Comparison of ENCODE assay signal across 22 cellular contexts in genomic region chr20:18987781-18988360, GRCh38.
DNase-seq lines count a peak whose midpoint lies in the region; ATAC-seq and TF ChIP-seq lines count a peak whose summit lies in the region.
"Had no signal": no experiment of that assay in that cellular context is flagged by ENCODE, and none has a peak within 500 bp of the region (broad histone marks: within the 10 kb centered on the region; RNA-seq: fewer than 3 reads in every experiment).

No MANE protein-coding gene starts in this region.

- in situ Hi-C loops in KBM-7 (cut with MboI; ENCODE audit: low pct_unique_long_range_greater_than_20kb, low sequenced_read_pairs): no loop called here

- peaks cover 4% of the 10 kb centered on the region for H3K9me3 Mint-ChIP-seq in glutamatergic neuron (ENCODE audit: unreplicated experiment)

- intact Hi-C loops in Right ventricle myocardium inferior (cut with DNase I) (no loop called here), spleen (cut with DNase I; ENCODE audit: low total_unique reads) (no loop called here)

- H3K4me1 Mint-ChIP-seq in glutamatergic neuron (ENCODE audit: low read depth, unreplicated experiment): no peaks in the 10 kb centered on the region
- H3K4me1 Mint-ChIP-seq: B cell; CD4-positive, CD25-positive, alpha-beta regulatory T cell had no signal

- H3K27ac ChIP-seq in right atrium auricular region (no peak overlapping the region), spleen (no peak overlapping the region)
- H3K27ac ChIP-seq: 22Rv1, BLaER1, C4-2B, GM23248 had no signal

- DNase-seq in right atrium auricular region (ENCODE audit: low spot score): peak; percentile 23
- no peak for DNase-seq in Right ventricle myocardium inferior (ENCODE audit: missing footprints)
- DNase-seq in islet precursor cell: peak; percentile 35
- DNase-seq in ureter (ENCODE audit: low spot score): peak; percentile 25
- no peak for DNase-seq in glutamatergic neuron
- no peak for DNase-seq in spleen
- no peak for DNase-seq in SW480 (ENCODE audit: low spot score)
- DNase-seq in KBM-7: no peak
- DNase-seq: Caco-2; CD4-positive, CD25-positive, alpha-beta regulatory T cell; CD8-positive, alpha-beta T cell; DMS79; EL; GDM1; GM23248; H7; HCEC 1CT had no signal

- TF ChIP-seq POLR2A in spleen (IDR thresholded peaks at IDR 0.05): no peak

- WGBS in spleen, 5 donors: 82 to 96% (median 92%) methylated on average over 3 to 5 of the region's 5 CpGs

- no peaks in the 10 kb centered on the region for H3K36me3 Mint-ChIP-seq in glutamatergic neuron (ENCODE audit: unreplicated experiment)
- H3K36me3 Mint-ChIP-seq: CD4-positive, CD25-positive, alpha-beta regulatory T cell; CD8-positive, alpha-beta T cell had no signal

- H3K4me3 ChIP-seq in right atrium auricular region: no peak overlapping the region
- H3K4me3 ChIP-seq in spleen: no peak overlapping the region
- H3K4me3 ChIP-seq: BLaER1, GM12878, GM23248 had no signal

- H3K4me3 Mint-ChIP-seq in glutamatergic neuron (ENCODE audit: unreplicated experiment): no peak overlapping the region
- H3K4me3 Mint-ChIP-seq: B cell; CD4-positive, CD25-positive, alpha-beta regulatory T cell; CD8-positive, alpha-beta T cell had no signal

- no peaks in the 10 kb centered on the region for H3K4me1 ChIP-seq in right atrium auricular region
- H3K4me1 ChIP-seq in spleen: peaks cover 0 to 11% (median 0%) of the 10 kb centered on the region in 6 donors
- H3K4me1 ChIP-seq: BLaER1 had no signal

- TF ChIP-seq CTCF in right atrium auricular region (IDR thresholded peaks at IDR 0.05) (no peak), glutamatergic neuron (IDR thresholded peaks at IDR 0.05; ENCODE audit: partially characterized antibody, unreplicated experiment) (no peak), spleen (IDR thresholded peaks at IDR 0.05 in 8 of 11, conservative IDR thresholded peaks at IDR 0.05 in 3 of 11) (no peak)

- peaks cover 1% of the 10 kb centered on the region for H3K27me3 Mint-ChIP-seq in glutamatergic neuron (ENCODE audit: unreplicated experiment)
- H3K27me3 Mint-ChIP-seq: B cell; CD4-positive, CD25-positive, alpha-beta regulatory T cell had no signal

- no peaks in the 10 kb centered on the region for H3K27me3 ChIP-seq in right atrium auricular region
- H3K27me3 ChIP-seq in spleen (replicated peaks in 1 of 7): no peaks in the 10 kb centered on the region
- H3K27me3 ChIP-seq: BLaER1 had no signal

- no peak overlapping the region for H3K27ac Mint-ChIP-seq in glutamatergic neuron (ENCODE audit: unreplicated experiment)
- H3K27ac Mint-ChIP-seq: CD4-positive, CD25-positive, alpha-beta regulatory T cell; CD8-positive, alpha-beta T cell had no signal

- no peak for ATAC-seq in Right ventricle myocardium inferior
- ATAC-seq: CD8-positive, alpha-beta T cell; GM12878 had no signal

- no peaks in the 10 kb centered on the region for H3K9me3 ChIP-seq in right atrium auricular region
- no peaks in the 10 kb centered on the region for H3K9me3 ChIP-seq in spleen

- no peaks in the 10 kb centered on the region for H3K36me3 ChIP-seq in right atrium auricular region
- no peaks in the 10 kb centered on the region for H3K36me3 ChIP-seq in spleen
- H3K36me3 ChIP-seq: BLaER1 had no signal

Comparison
In these comparisons a context has a peak if more than half of its experiments do, and no peak if none do; other contexts are left out.
1. DNase-seq: peak in right atrium auricular region (single experiment), islet precursor cell (single experiment) and ureter (single experiment); none in Right ventricle myocardium inferior (single experiment), glutamatergic neuron (single experiment), spleen (single experiment), SW480 (single experiment) and KBM-7 (single experiment).